Comparison of ENCODE assay signal across 25 cellular contexts in genomic region chr15:41570764-41571163, GRCh38. TPM values are rescaled to one million over a fixed set of nuclear protein-coding genes. Genes with fewer than 3 reads are reported as not detected.
DNase-seq lines count a peak whose midpoint lies in the region; FAIRE-seq and TF ChIP-seq lines count a peak whose summit lies in the region.
"Had no signal": no experiment of that assay in that cellular context is flagged by ENCODE, and none has a peak within 500 bp of the region (broad histone marks: within the 10 kb centered on the region; RNA-seq: fewer than 3 reads in every experiment).

No MANE protein-coding gene starts in this region.

- H3K14ac ChIP-seq in H9 (ENCODE audit: insufficient read depth, low read length) (no peak overlapping the region), H1 (ENCODE audit: insufficient read length) (no peak overlapping the region)

- peaks cover 35 to 36% of the 10 kb centered on the region in 2 experiments for H3K4me1 Mint-ChIP-seq in H9
- peaks cover 27% of the 10 kb centered on the region for H3K4me1 Mint-ChIP-seq in nephron

- in situ Hi-C loops in GM13977 (cut with MboI; ENCODE audit: low pct_unique_long_range_greater_than_20kb, low sequenced_read_pairs, unreplicated experiment), result no loop called here

- no peak overlapping the region for H2AFZ ChIP-seq in H9 (ENCODE audit: low read length)
- H2AFZ ChIP-seq in H1 (ENCODE audit: low read length), result no peak overlapping the region

- no peak overlapping the region for H3K4ac ChIP-seq in H9 (ENCODE audit: low read depth, low read length)
- H3K4ac ChIP-seq in H1 (replicated peaks; ENCODE audit: insufficient read length, low read depth, low read length), result no peak overlapping the region

- H4K91ac ChIP-seq in H9 (ENCODE audit: insufficient read length, low read depth, low read length), result no peak overlapping the region
- H4K91ac ChIP-seq in H1 (replicated peaks; ENCODE audit: insufficient read length, low read length), result peak overlapping the region; percentile 10

- no peaks in the 10 kb centered on the region for H3K79me1 ChIP-seq in H9 (ENCODE audit: insufficient read depth, low read depth, low read length, poor library complexity, severe bottlenecking)
- H3K79me1 ChIP-seq in H1 (ENCODE audit: low read depth, low read length), result no peaks in the 10 kb centered on the region; the same call in none of the 2 replicates

- H3T11ph ChIP-seq in H9 (ENCODE audit: low read length), result no peak overlapping the region

- H3K36me3 Mint-ChIP-seq in H9 (ENCODE audit: insufficient read depth in 1 of 3, low read depth in 3 of 3), result peaks cover 34 to 85% (median 83%) of the 10 kb centered on the region in 3 experiments; a peak in 6 of 7 replicates
- H3K36me3 Mint-ChIP-seq in nephron (ENCODE audit: low read depth), result peaks cover 63% of the 10 kb centered on the region

- H3K27me3 Mint-ChIP-seq in H9 (ENCODE audit: low read depth) (no peaks in the 10 kb centered on the region), nephron (ENCODE audit: low read depth) (no peaks in the 10 kb centered on the region)

- H3K4me2 ChIP-seq in H9 (ENCODE audit: insufficient read depth, insufficient read length, low read length), result no peak overlapping the region
- H3K4me2 ChIP-seq in H1 (ENCODE audit: insufficient read depth in 1 of 2, low read depth in 2 of 2, low read length in 2 of 2), result no peak overlapping the region
- H3K4me2 ChIP-seq: SK-N-SH had no signal

- no peaks in the 10 kb centered on the region for H3K23me2 ChIP-seq in H9 (ENCODE audit: insufficient read length, low read depth, low read length, poor library complexity, severe bottlenecking)
- H3K23me2 ChIP-seq in H1 (ENCODE audit: low read depth, low read length), result no peaks in the 10 kb centered on the region; the same call in none of the 2 replicates

- H3K23ac ChIP-seq in H9 (ENCODE audit: insufficient read length, low read depth, low read length) (no peak overlapping the region), H1 (ENCODE audit: insufficient read length) (no peak overlapping the region)

- H2BK120ac ChIP-seq in H9 (ENCODE audit: low read depth, low read length, poor library complexity, severe bottlenecking) (no peak overlapping the region), H1 (replicated peaks; ENCODE audit: low read depth, low read length) (no peak overlapping the region)

- TF ChIP-seq CTCF in H9 (conservative IDR thresholded peaks at IDR 0.05), result no peak
- TF ChIP-seq CTCF in H1 (IDR thresholded peaks at IDR 0.05; ENCODE audit: control extremely low read depth in 1 of 3, insufficient read depth in 1 of 3, low read depth in 1 of 3, low read length in 3 of 3), result no peak
- TF ChIP-seq CTCF in nephron (IDR thresholded peaks at IDR 0.05; ENCODE audit: unreplicated experiment in 3 of 3), result no peak
- no peak for TF ChIP-seq CTCF in GM13977 (IDR thresholded peaks at IDR 0.05; ENCODE audit: extremely low read depth, insufficient read depth, missing control alignments)

- H3K9ac ChIP-seq in H9 (ENCODE audit: extremely low read depth, insufficient read length, low read length), result no peak overlapping the region
- H3K9ac ChIP-seq in H1 (replicated peaks in 1 of 4; ENCODE audit: extremely low read depth in 1 of 4, low read depth in 3 of 4, low read length in 3 of 4), result no peak overlapping the region
- peak overlapping the region in 1 of 5 donors; percentile 48 for H3K9ac ChIP-seq in subcutaneous abdominal adipose tissue (ENCODE audit: low read length in 5 of 5)
- H3K9ac ChIP-seq: SK-N-SH had no signal

- WGBS in H9 (ENCODE audit: extremely low coverage, insufficient read length, low lambda C conversion rate), result no CpG with 5 or more reads among the region's 3 CpGs
- WGBS in H1 (ENCODE audit: extremely low coverage in 1 of 2, insufficient coverage in 1 of 2, insufficient read length in 1 of 2, insufficient replicate concordance in 2 of 2, low coverage in 1 of 2, low lambda C conversion rate in 2 of 2, missing lambda C conversion rate in 1 of 2), 2 experiments, result 85% methylated on average over 3 of the region's 3 CpGs; no CpG with 5 or more reads in 1 of the 2 experiments

- H3K4me3 ChIP-seq in H1 (ENCODE audit: extremely low read depth in 1 of 4, insufficient read depth in 2 of 4, low read depth in 3 of 4, low read length in 4 of 4) (no peak overlapping the region), subcutaneous abdominal adipose tissue (ENCODE audit: low read depth in 1 of 5, low read length in 5 of 5) (no peak overlapping the region)
- H3K4me3 ChIP-seq: K562, MG63 had no signal

- FAIRE-seq in H1 (lab: Jason Lieb, UNC), result no peak
- FAIRE-seq: A204.1, G401.6, GM19239, H54, HepG2, K562 had no signal

- no peak for TF ChIP-seq RAD21 in H1 (IDR thresholded peaks at IDR 0.05 in 1 of 2, conservative IDR thresholded peaks at IDR 0.05 in 1 of 2; ENCODE audit: low read depth in 2 of 2, low read length in 2 of 2)

- no peak overlapping the region for H2BK5ac ChIP-seq in H9 (ENCODE audit: insufficient read length, low read length)
- H2BK5ac ChIP-seq in H1 (ENCODE audit: low read depth, low read length), result peak overlapping the region; percentile 44; the same call in 1 of the 2 replicates

- H3K18ac ChIP-seq in H9 (ENCODE audit: insufficient read length, low read depth, low read length) (no peak overlapping the region), H1 (ENCODE audit: extremely low read depth, low read length) (no peak overlapping the region)

- H3K56ac ChIP-seq in H9 (ENCODE audit: insufficient read length, low read depth, low read length) (no peak overlapping the region), H1 (replicated peaks; ENCODE audit: insufficient read length, low read depth, low read length) (no peak overlapping the region)

- H4K8ac ChIP-seq in H9 (replicated peaks; ENCODE audit: insufficient read length, low read depth, low read length) (no peak overlapping the region), H1 (ENCODE audit: extremely low read depth, insufficient read depth, low read length) (no peak overlapping the region)

- H3K4me3 Mint-ChIP-seq in H9, result no peak overlapping the region; a peak in 1 of 5 replicates
- H3K4me3 Mint-ChIP-seq in nephron, result no peak overlapping the region
- H3K4me3 Mint-ChIP-seq: HFFc6 had no signal

- H2BK20ac ChIP-seq in H9 (ENCODE audit: low read depth, low read length, poor library complexity, severe bottlenecking), result no peak overlapping the region
- H2BK20ac ChIP-seq in H1 (ENCODE audit: low read length), result no peak overlapping the region

- H4K20me1 ChIP-seq in H9 (ENCODE audit: control insufficient read depth, insufficient read depth, insufficient read length) (no peaks in the 10 kb centered on the region), H1 (replicated peaks in 1 of 2; ENCODE audit: control insufficient read depth in 1 of 2, insufficient read depth in 2 of 2, low read length in 2 of 2) (peaks cover 0 to 6% of the 10 kb centered on the region in 2 experiments)

- H3K9me3 Mint-ChIP-seq in H9 (no peaks in the 10 kb centered on the region; a peak in 1 of 5 replicates), nephron (no peaks in the 10 kb centered on the region)
- H3K9me3 Mint-ChIP-seq: HFFc6 had no signal

- H3K4me1 ChIP-seq in H9 (ENCODE audit: insufficient read depth, low read length) (peaks cover 12% of the 10 kb centered on the region; the same call in 1 of the 2 replicates), H1 (replicated peaks in 1 of 4; ENCODE audit: control insufficient read depth in 3 of 4, insufficient read depth in 4 of 4, low read length in 3 of 4) (peaks cover 5 to 24% (median 20%) of the 10 kb centered on the region in 4 experiments), subcutaneous abdominal adipose tissue (ENCODE audit: control insufficient read depth in 5 of 5, insufficient read depth in 5 of 5, low read length in 5 of 5) (peaks cover 6 to 72% (median 51%) of the 10 kb centered on the region in 5 donors)

- peak overlapping the region; percentile 78 to 95 (median 88); a peak in 5 of 7 replicates for H3K27ac Mint-ChIP-seq in H9
- H3K27ac Mint-ChIP-seq in nephron, result peak overlapping the region; percentile 48 to 100 (median 50)
- H3K27ac Mint-ChIP-seq: HFFc6 had no signal

- TF ChIP-seq EP300 in H1 (IDR thresholded peaks at IDR 0.05; ENCODE audit: borderline replicate concordance in 1 of 2, low read depth in 2 of 2, low read length in 2 of 2), result no peak

- H2BK15ac ChIP-seq in H9 (ENCODE audit: low read depth, low read length), result no peak overlapping the region
- H2BK15ac ChIP-seq in H1 (ENCODE audit: low read length), result no peak overlapping the region

- H2AK5ac ChIP-seq in H9 (ENCODE audit: insufficient read length, low read length), result no peak overlapping the region
- H2AK5ac ChIP-seq in H1 (ENCODE audit: low read depth, low read length), result no peak overlapping the region

- H3K79me2 ChIP-seq in H9 (ENCODE audit: insufficient read depth, low read length) (no peaks in the 10 kb centered on the region), H1 (ENCODE audit: control insufficient read depth in 1 of 2, insufficient read depth in 2 of 2, low read length in 2 of 2) (no peaks in the 10 kb centered on the region)

- CTCF ChIA-PET in H1 (lab: Charles Lee; ENCODE audit: partially characterized antibody), result interaction anchor here (0.7 to 4.8 kb wide), 6 partner anchors 9 to 33 kb away, joined by 3 to 42 read pairs (median 8); no protein-coding TSS in a partner anchor

- H2BK12ac ChIP-seq in H9 (ENCODE audit: insufficient read length, low read depth, low read length) (no peak overlapping the region), H1 (ENCODE audit: low read depth, low read length) (0 out of 2 replicates have a peak overlapping the region, but pooled peaks have one; percentile 27)

- H3K27ac ChIP-seq in H9 (ENCODE audit: insufficient read length, low read depth, low read length), result no peak overlapping the region
- H3K27ac ChIP-seq in H1 (ENCODE audit: low read depth, low read length), result peak overlapping the region; percentile 29; the same call in 1 of the 2 replicates
- H3K27ac ChIP-seq in subcutaneous abdominal adipose tissue (ENCODE audit: low read depth, low read length), result peak overlapping the region; percentile 52
- H3K27ac ChIP-seq: C4-2B, HL-60 had no signal

- no peak for TF ChIP-seq POLR2A in H1 (IDR thresholded peaks at IDR 0.05; ENCODE audit: control extremely low read depth in 1 of 2, low read depth in 2 of 2, low read length in 2 of 2)

- H4K5ac ChIP-seq in H9 (ENCODE audit: insufficient read length, low read depth, low read length), result no peak overlapping the region
- no peak overlapping the region for H4K5ac ChIP-seq in H1 (ENCODE audit: insufficient read length, low read depth, low read length)

- peaks cover 36 to 79% (median 45%) of the 10 kb centered on the region in 4 experiments; a peak in 7 of 8 replicates for H3K36me3 ChIP-seq in H1 (ENCODE audit: control insufficient read depth in 2 of 4, insufficient read depth in 4 of 4, low read length in 3 of 4)
- peaks cover 5 to 67% (median 47%) of the 10 kb centered on the region in 5 donors for H3K36me3 ChIP-seq in subcutaneous abdominal adipose tissue (ENCODE audit: control insufficient read depth in 5 of 5, insufficient read depth in 5 of 5, low read length in 5 of 5)
- H3K36me3 ChIP-seq: MG63 had no signal

- POLR2A ChIA-PET in H1 (lab: Charles Lee; ENCODE audit: partially characterized antibody), result interaction anchor here (21.2 to 29.7 kb wide), 2 partner anchors 8 to 11 kb away, joined by 643 read pairs; partner anchors contain the start of gene TYRO3

- H3K27me3 ChIP-seq in H9 (ENCODE audit: insufficient read depth, low read length) (no peaks in the 10 kb centered on the region), H1 (replicated peaks in 1 of 4; ENCODE audit: control insufficient read depth in 3 of 4, extremely low read depth in 1 of 4, insufficient read depth in 3 of 4, low read length in 3 of 4) (no peaks in the 10 kb centered on the region), subcutaneous abdominal adipose tissue (ENCODE audit: control insufficient read depth in 5 of 5, insufficient read depth in 4 of 5, low read length in 5 of 5) (no peaks in the 10 kb centered on the region)
- H3K27me3 ChIP-seq: MG63 had no signal

- DNase-seq in H9 (no peak), H1 (ENCODE audit: low read depth in 1 of 2, low spot score in 2 of 2) (no peak), GM13977 (ENCODE audit: low spot score) (no peak)
- DNase-seq in activated CD4-positive, alpha-beta T cell treated with anti-CD3 and anti-CD28 coated beads, Interleukin-2, amount 50 U/mL, for 4 hours, result no peak
- DNase-seq in stimulated activated CD8-positive, alpha-beta memory T cell treated with anti-CD3 and anti-CD28 coated beads, Interleukin-4, amount 100 ng/mL, for 48 hours, result no peak
- DNase-seq: HFFc6, MG63, NCI-H1417, NCI-H1694 treated with DMSO at 0.1 percent for 48 hours, NCI-H2081 treated with DMSO at 0.1 percent for 48 hours, NCI-H446, NCI-H526, PC-3, SIG-M5, SK-N-SH had no signal

- no peaks in the 10 kb centered on the region for H3K9me3 ChIP-seq in H9 (ENCODE audit: control insufficient read depth, low read depth, low read length)
- no peaks in the 10 kb centered on the region for H3K9me3 ChIP-seq in H1 (ENCODE audit: insufficient read depth in 2 of 2, low read depth in 1 of 2, low read length in 1 of 2)
- no peaks in the 10 kb centered on the region for H3K9me3 ChIP-seq in subcutaneous abdominal adipose tissue (ENCODE audit: control insufficient read depth in 5 of 5, low read length in 5 of 5)
- H3K9me3 ChIP-seq: MG63, SK-N-SH had no signal

RNA-seq across cellular contexts. Expression of gene TYRO3, which starts 11.8 kb away (rescaled TPM):
- 118 and 124 TPM in 2 replicates for total RNA-seq in H9 (2021)
- 96.8 and 98.8 TPM in 2 replicates for total RNA-seq in H1 (2021; fragmentation: NEBNext Ultra II Directional; extraction: Animal tissue kit (Norgen Biotek cat#: 25700))
- 82.7 and 131 TPM in 2 replicates for polyA plus RNA-seq in H1 (2011; rRNA removed)
- 84.9 TPM for polyA plus RNA-seq in H1 (2011; cell fraction: cytosol; rRNA removed)
- 193 TPM for polyA plus RNA-seq in H1 (2011; cell fraction: nucleus; rRNA removed)
- 68.1 to 113 TPM (median 105 TPM) in 4 replicates for polyA plus RNA-seq in H1 (2012, experiment 1 of 2)
- polyA plus RNA-seq in H1 (2012, experiment 2 of 2), result 96.2 TPM
- 58.3 TPM for polyA plus RNA-seq in H1 (2013, experiment 1 of 2)
- polyA plus RNA-seq in H1 (2013, experiment 2 of 2), result 62.9 TPM
- polyA minus RNA-seq in H1 (2011; rRNA and poly(A)+ RNA removed), result 166 and 223 TPM in 2 replicates
- polyA minus RNA-seq in H1 (2011; cell fraction: cytosol; rRNA and poly(A)+ RNA removed), result 121 TPM
- polyA minus RNA-seq in H1 (2011; cell fraction: nucleus; rRNA and poly(A)+ RNA removed), result 106 TPM

RNA-seq across cellular contexts. Expression of gene RPAP1, which starts 26.7 kb away (rescaled TPM):
- total RNA-seq in H9 (2021), result 73.5 and 74.5 TPM in 2 replicates
- total RNA-seq in H1 (2021; fragmentation: NEBNext Ultra II Directional; extraction: Animal tissue kit (Norgen Biotek cat#: 25700)), result 84.3 and 86.6 TPM in 2 replicates
- 53.3 and 85.6 TPM in 2 replicates for polyA plus RNA-seq in H1 (2011; rRNA removed)
- polyA plus RNA-seq in H1 (2011; cell fraction: cytosol; rRNA removed), result 27.4 TPM
- 76.1 TPM for polyA plus RNA-seq in H1 (2011; cell fraction: nucleus; rRNA removed)
- polyA plus RNA-seq in H1 (2012, experiment 1 of 2), result 66.6 to 76.2 TPM (median 71.2 TPM) in 4 replicates
- 72.7 TPM for polyA plus RNA-seq in H1 (2012, experiment 2 of 2)
- polyA plus RNA-seq in H1 (2013, experiment 1 of 2), result 46.6 TPM
- 43.2 TPM for polyA plus RNA-seq in H1 (2013, experiment 2 of 2)
- 45.1 and 58.5 TPM in 2 replicates for polyA minus RNA-seq in H1 (2011; rRNA and poly(A)+ RNA removed)
- 39.3 TPM for polyA minus RNA-seq in H1 (2011; cell fraction: cytosol; rRNA and poly(A)+ RNA removed)
- 53.5 TPM for polyA minus RNA-seq in H1 (2011; cell fraction: nucleus; rRNA and poly(A)+ RNA removed)

RNA-seq across cellular contexts. Expression of gene LTK, which starts 57.1 kb away (rescaled TPM):
- 0.31 TPM in 2 replicates for total RNA-seq in H9 (2021)
- total RNA-seq in H1 (2021; fragmentation: NEBNext Ultra II Directional; extraction: Animal tissue kit (Norgen Biotek cat#: 25700)), result 0.19 and 0.38 TPM in 2 replicates
- polyA plus RNA-seq in H1 (2011; rRNA removed), result 0.05 and 0.06 TPM in 2 replicates
- 0.18 TPM for polyA plus RNA-seq in H1 (2011; cell fraction: cytosol; rRNA removed)
- polyA plus RNA-seq in H1 (2011; cell fraction: nucleus; rRNA removed), result 0.76 TPM
- polyA plus RNA-seq in H1 (2012, experiment 1 of 2), result 0.13 to 0.39 TPM (median 0.19 TPM) in 3 of 4 replicates, not detected in the other
- polyA plus RNA-seq in H1 (2012, experiment 2 of 2), result 0.14 TPM
- polyA plus RNA-seq in H1 (2013, experiment 1 of 2), result 0.14 TPM
- polyA plus RNA-seq in H1 (2013, experiment 2 of 2), result 0.09 TPM
- polyA minus RNA-seq in H1 (2011; rRNA and poly(A)+ RNA removed), result not detected in 2 replicates
- not detected for polyA minus RNA-seq in H1 (2011; cell fraction: cytosol; rRNA and poly(A)+ RNA removed)
- not detected for polyA minus RNA-seq in H1 (2011; cell fraction: nucleus; rRNA and poly(A)+ RNA removed)
- total RNA-seq: HepG2 had no signal
